6 cellular contexts compared by ENCODE assay signal in genomic region chr15:27770769-27771554, GRCh38.
"Had no signal": no experiment of that assay in that cellular context is flagged by ENCODE, and none has a peak within 500 bp of the region (broad histone marks: within the 10 kb centered on the region; RNA-seq: fewer than 3 reads in every experiment).

No MANE protein-coding gene starts in this region.

- DNase-seq: KG1 had no signal

- H3K4me3 Mint-ChIP-seq: GM23338, IgD-negative memory B cell had no signal

- H3K27me3 Mint-ChIP-seq: IgD-negative memory B cell had no signal

- H3K4me1 Mint-ChIP-seq: IgD-negative memory B cell had no signal

- H3K4me3 ChIP-seq: GM23338, HAP-1 had no signal

- H3K36me3 Mint-ChIP-seq: IgD-negative memory B cell had no signal

- H3K9me3 ChIP-seq: HAP-1 had no signal

- ATAC-seq: GM23338, HCT116 had no signal

- FAIRE-seq: HTR-8/SVneo had no signal

- H3K4me2 ChIP-seq: GM23338 had no signal

- H3K27ac Mint-ChIP-seq: GM23338, IgD-negative memory B cell had no signal

- H3K36me3 ChIP-seq: HAP-1 had no signal
